In genomic region chr1:231232870-231233734, GRCh38 we compare ENCODE assay signal across 15 cellular contexts. TPM values are rescaled to one million over a fixed set of nuclear protein-coding genes. Genes with fewer than 3 reads are reported as not detected.
DNase-seq lines count a peak whose midpoint lies in the region; ATAC-seq and TF ChIP-seq lines count a peak whose summit lies in the region.
"Had no signal": no experiment of that assay in that cellular context is flagged by ENCODE, and none has a peak within 500 bp of the region (broad histone marks: within the 10 kb centered on the region; RNA-seq: fewer than 3 reads in every experiment).

No MANE protein-coding gene starts in this region.

- no peaks in the 10 kb centered on the region for H3K27me3 ChIP-seq in BE2C
- H3K27me3 ChIP-seq: breast epithelium, left lung had no signal

- TF ChIP-seq CTCF in GM12865 (IDR thresholded peaks at IDR 0.05; ENCODE audit: insufficient read depth, low read depth, low read length, missing control alignments) = no peak
- TF ChIP-seq CTCF in BE2C (IDR thresholded peaks at IDR 0.05; ENCODE audit: low read depth, low read length) = no peak

- no peaks in the 10 kb centered on the region for H3K4me1 ChIP-seq in BE2C
- H3K4me1 ChIP-seq: breast epithelium had no signal

- peaks cover 24% of the 10 kb centered on the region for H3K36me3 Mint-ChIP-seq in memory B cell

- DNase-seq in GM12865 (ENCODE audit: low read depth) (peak; percentile 18), memory B cell (ENCODE audit: low spot score in 2 of 2) (no peak), GM19240 (ENCODE audit: insufficient read length, low spot score) (no peak), NK-92 (lab: John Stamatoyannopoulos, UW; ENCODE audit: unreplicated experiment) (no peak), BE2C (no peak)
- DNase-seq in activated CD4-positive, CD25-positive, alpha-beta regulatory T cell treated with anti-CD3 and anti-CD28 coated beads, Interleukin-2, amount 50 U/mL, for 72 hours = no peak
- DNase-seq: activated CD8-positive, alpha-beta T cell treated with anti-CD3 and anti-CD28 coated beads, Interleukin-2, amount 10 ng/mL, durations not matched to agents 7 days and 5 days; activated naive CD4-positive, alpha-beta T cell treated with Interleukin-2 at 50 U/mL for 16 hours; DND-41; NCI-H446 treated with DMSO at 0.1 percent for 48 hours; T-helper 2 cell had no signal

- no peaks in the 10 kb centered on the region for H3K9me3 Mint-ChIP-seq in memory B cell

- H3K27me3 Mint-ChIP-seq in memory B cell = no peaks in the 10 kb centered on the region

- peak overlapping the region; percentile 47 for H3K4me3 Mint-ChIP-seq in memory B cell
- H3K4me3 Mint-ChIP-seq: activated CD8-positive, alpha-beta T cell treated with anti-CD3 and anti-CD28 coated beads, Interleukin-2, amount 10 ng/mL, durations not matched to agents 7 days and 5 days had no signal

- H3K9me3 ChIP-seq in BE2C = no peaks in the 10 kb centered on the region
- H3K9me3 ChIP-seq: breast epithelium, left lung had no signal

- H3K36me3 ChIP-seq in BE2C = peaks cover 9% of the 10 kb centered on the region
- H3K36me3 ChIP-seq: breast epithelium had no signal

- H3K4me1 Mint-ChIP-seq in memory B cell = peaks cover 27% of the 10 kb centered on the region

- H3K27ac Mint-ChIP-seq in memory B cell = peak overlapping the region; percentile 9
- H3K27ac Mint-ChIP-seq: activated CD8-positive, alpha-beta T cell treated with anti-CD3 and anti-CD28 coated beads, Interleukin-2, amount 10 ng/mL, durations not matched to agents 7 days and 5 days had no signal

- no peak overlapping the region for H3K4me3 ChIP-seq in GM12865 (ENCODE audit: low read depth, low read length)
- no peak overlapping the region for H3K4me3 ChIP-seq in BE2C (ENCODE audit: low read depth, low read length)
- H3K4me3 ChIP-seq: breast epithelium, left lung had no signal

- ATAC-seq in GM21576 (IDR thresholded peaks at IDR 0.05; ENCODE audit: unreplicated experiment) = peak; percentile 72
- ATAC-seq in HG03571 (IDR thresholded peaks at IDR 0.05; ENCODE audit: unreplicated experiment) = peak; percentile 83
- peak; percentile 99 for ATAC-seq in memory B cell (ENCODE audit: low read depth)
- ATAC-seq: activated CD8-positive, alpha-beta T cell treated with anti-CD3 and anti-CD28 coated beads, Interleukin-2, amount 10 ng/mL, durations not matched to agents 7 days and 5 days had no signal

RNA-seq across cellular contexts. Expression of gene GNPAT, which starts 7.9 kb away (rescaled TPM):
- 27.6 TPM for polyA plus RNA-seq in BE2C (2012; ENCODE audit: insufficient read depth, insufficient read length, low read depth)
